Comparison of ENCODE assay signal across 20 cellular contexts in genomic region chr6:143140767-143141166, GRCh38.
"Had no signal": no experiment of that assay in that cellular context is flagged by ENCODE, and none has a peak within 500 bp of the region (broad histone marks: within the 10 kb centered on the region; RNA-seq: fewer than 3 reads in every experiment).

No MANE protein-coding gene starts in this region.

- ATAC-seq: naive thymus-derived CD8-positive, alpha-beta T cell; psoas muscle; right lobe of liver had no signal

- H3K27ac Mint-ChIP-seq: activated T-helper 1 cell treated with anti-CD3 and anti-CD28 coated beads, Interleukin-12 subunit alpha, Interleukin-12 subunit beta, Interleukin-2, Interleukin-4 antibody, amounts not matched to agents 30 ng/mL and 10 ng/mL and 1 ng/mL, durations not matched to agents 14 hours and 24 hours and 36 hours; brain; immature natural killer cell had no signal

- H3K4me3 ChIP-seq: dorsolateral prefrontal cortex, ovary, psoas muscle, right lobe of liver, stomach, thoracic aorta had no signal

- H3K9me3 Mint-ChIP-seq: brain had no signal

- H3K4me1 ChIP-seq: psoas muscle, right lobe of liver, stomach had no signal

- H3K27me3 Mint-ChIP-seq: brain; naive thymus-derived CD8-positive, alpha-beta T cell had no signal

- H3K36me3 ChIP-seq: ovary, thoracic aorta had no signal

- DNase-seq: activated CD4-positive, alpha-beta T cell treated with anti-CD3 and anti-CD28 coated beads, Interleukin-2, amount 50 U/mL, for 1 hour; activated CD4-positive, CD25-positive, alpha-beta regulatory T cell; anterior cingulate cortex; central memory CD4-positive, alpha-beta T cell; dorsolateral prefrontal cortex; erythroblast; head of caudate nucleus; immature natural killer cell; kidney glomerular epithelial cell; naive thymus-derived CD8-positive, alpha-beta T cell; ovary; psoas muscle; right lobe of liver; small intestine; stomach; T-helper 1 cell; T-helper 9 cell had no signal

- H3K4me1 Mint-ChIP-seq: brain had no signal

- H3K27ac ChIP-seq: dorsolateral prefrontal cortex, ovary, psoas muscle, right lobe of liver, stomach, thoracic aorta had no signal

- H3K9me3 ChIP-seq: ovary, psoas muscle, right lobe of liver, stomach, thoracic aorta had no signal

- H3K4me3 Mint-ChIP-seq: activated T-helper 1 cell treated with anti-CD3 and anti-CD28 coated beads, Interleukin-12 subunit alpha, Interleukin-12 subunit beta, Interleukin-2, Interleukin-4 antibody, amounts not matched to agents 30 ng/mL and 10 ng/mL and 1 ng/mL, durations not matched to agents 14 hours and 24 hours and 36 hours; brain; immature natural killer cell; naive thymus-derived CD8-positive, alpha-beta T cell had no signal

- H3K27me3 ChIP-seq: dorsolateral prefrontal cortex, ovary, right lobe of liver, stomach had no signal
